1 cellular context compared by ENCODE assay signal in the genomic region with DNA sequence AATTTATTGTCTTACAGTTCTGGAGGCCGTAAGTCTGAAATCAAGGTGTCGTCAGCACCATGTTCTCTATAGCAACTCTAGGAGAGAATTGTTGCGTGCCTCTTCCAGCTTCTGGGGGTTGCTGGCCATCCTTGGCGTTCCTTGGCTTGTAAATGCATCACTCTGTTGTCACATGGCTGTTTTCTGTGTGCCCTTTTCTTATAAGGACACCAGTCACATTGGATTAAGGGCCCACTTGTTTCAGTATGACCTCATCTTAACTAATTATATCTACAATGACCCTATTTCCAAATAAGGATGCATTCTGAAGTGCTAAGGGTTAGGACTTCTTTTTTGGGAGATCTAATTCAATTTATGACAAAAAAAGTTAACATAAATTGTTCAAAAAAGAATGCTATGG.
TF ChIP-seq lines count a peak whose summit lies in the region.

No MANE protein-coding gene starts in this region.

TF ChIP-seq in SK-N-SH, 30 proteins besides CTCF, POLR2A, EP300 and RAD21:
- TF ChIP-seq RFX5 (IDR thresholded peaks at IDR 0.05; ENCODE audit: low read length) (no peak), NRF1 (IDR thresholded peaks at IDR 0.05; ENCODE audit: low read depth, low read length) (no peak), TAF1 (IDR thresholded peaks at IDR 0.05; ENCODE audit: borderline replicate concordance, low read depth, low read length) (no peak), GATA2 (CRISPR knock-in tag; IDR thresholded peaks at IDR 0.05) (no peak), TEAD4 (IDR thresholded peaks at IDR 0.05; ENCODE audit: borderline replicate concordance, insufficient read depth) (no peak), SMC3 (IDR thresholded peaks at IDR 0.05; ENCODE audit: low read depth, low read length) (no peak), FOXM1 (IDR thresholded peaks at IDR 0.05; ENCODE audit: low read depth) (no peak), YY1 (IDR thresholded peaks at IDR 0.05; ENCODE audit: low read depth) (no peak)
